Comparison of ENCODE assay signal across 11 cellular contexts in the genomic region with DNA sequence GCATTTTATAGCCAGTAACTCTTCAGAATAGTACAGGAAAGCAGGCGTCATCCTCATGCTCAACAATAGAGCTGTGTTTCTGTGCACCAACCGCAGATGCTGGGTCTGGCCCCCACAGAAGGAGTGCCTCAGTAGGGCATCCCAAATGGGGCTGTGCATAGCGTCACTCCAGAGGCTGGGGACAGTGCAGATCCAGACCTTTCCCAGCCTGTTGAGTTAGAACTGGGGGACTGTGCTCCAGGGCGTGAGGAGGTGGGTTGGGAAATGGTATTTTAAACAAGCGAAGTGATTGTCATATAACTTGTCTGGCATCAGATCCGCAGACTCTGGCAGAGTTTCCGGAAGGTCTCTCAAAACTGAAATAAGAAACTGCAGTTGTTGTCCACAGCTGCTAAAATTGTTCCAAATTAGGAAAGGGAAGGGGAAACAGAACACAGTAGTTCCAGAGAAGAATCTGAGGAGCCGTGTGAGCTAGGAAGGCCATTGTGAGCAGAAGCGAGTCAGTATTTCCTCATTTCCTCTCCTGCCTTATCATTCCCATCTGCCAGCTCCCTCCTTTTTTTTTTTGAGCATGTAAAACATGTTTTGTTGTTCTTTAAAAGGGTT. TPM values are rescaled to one million over a fixed set of nuclear protein-coding genes. Genes with fewer than 3 reads are reported as not detected.
DNase-seq lines count a peak whose midpoint lies in the region; ATAC-seq and TF ChIP-seq lines count a peak whose summit lies in the region.
"Had no signal": no experiment of that assay in that cellular context is flagged by ENCODE, and none has a peak within 500 bp of the region (broad histone marks: within the 10 kb centered on the region; RNA-seq: fewer than 3 reads in every experiment).

No MANE protein-coding gene starts in this region.

- WGBS in body of pancreas, 2 donors = 57 to 58% methylated on average over 9 of the region's 9 CpGs

- H3K27me3 ChIP-seq in ascending aorta (no peaks in the 10 kb centered on the region), body of pancreas (no peaks in the 10 kb centered on the region)

- H3K36me3 ChIP-seq in ascending aorta (no peaks in the 10 kb centered on the region), body of pancreas (replicated peaks in 1 of 2; ENCODE audit: insufficient read depth in 1 of 2, low read depth in 2 of 2) (no peaks in the 10 kb centered on the region)

- in situ Hi-C loops in GM13977 (cut with MboI; ENCODE audit: low pct_unique_long_range_greater_than_20kb, low sequenced_read_pairs, unreplicated experiment) = no loop called here

- peak; percentile 48 for DNase-seq in Daoy (ENCODE audit: low read depth)
- no peak for DNase-seq in ascending aorta (ENCODE audit: low spot score in 2 of 2)
- DNase-seq in left cardiac atrium = peak; percentile 29
- peak; percentile 66 for DNase-seq in pulmonary artery endothelial cell (ENCODE audit: low read depth, low spot score)
- no peak for DNase-seq in GM13977 (ENCODE audit: low spot score)
- no peak for DNase-seq in body of pancreas
- no peak for DNase-seq in NCI-H345 (lab: John Stamatoyannopoulos, UW)
- DNase-seq: activated CD4-positive, CD25-positive, alpha-beta regulatory T cell; CD4-positive, alpha-beta T cell; NCI-H2081 treated with DMSO at 0.1 percent for 48 hours had no signal

- intact Hi-C loops in ascending aorta (cut with DNase I) = loop anchor here (1.0 to 5.0 kb wide), 4 partner anchors 18 to 164 kb away; partner anchors contain the start of genes IGSF9B and JAM3
- intact Hi-C loops in left cardiac atrium (cut with DNase I) = loop anchor here in 1 of 2 donors (5.0 kb wide), 1 partner anchor 49 kb away; no protein-coding TSS in a partner anchor
- intact Hi-C loops in body of pancreas (cut with DNase I) = no loop called here

- H3K4me1 ChIP-seq in ascending aorta (peaks cover 13 to 49% of the 10 kb centered on the region in 2 donors), body of pancreas (peaks cover 10% of the 10 kb centered on the region)

- TF ChIP-seq POLR2A in body of pancreas (IDR thresholded peaks at IDR 0.05) = no peak

- peak overlapping the region; percentile 90 to 92 for H3K27ac ChIP-seq in ascending aorta
- peak overlapping the region in 2 of 4 donors; percentile 33 to 61 for H3K27ac ChIP-seq in body of pancreas

- TF ChIP-seq CTCF in ascending aorta (IDR thresholded peaks at IDR 0.05) = no peak
- no peak for TF ChIP-seq CTCF in GM13977 (IDR thresholded peaks at IDR 0.05; ENCODE audit: extremely low read depth, insufficient read depth, missing control alignments)
- no peak for TF ChIP-seq CTCF in body of pancreas (IDR thresholded peaks at IDR 0.05)

- H3K9me3 ChIP-seq in ascending aorta (no peaks in the 10 kb centered on the region), body of pancreas (no peaks in the 10 kb centered on the region)

- H3K4me3 ChIP-seq in ascending aorta (peak overlapping the region; percentile 43 to 57), body of pancreas (no peak overlapping the region)

- ATAC-seq in left cardiac atrium = peak; percentile 36 to 71
- ATAC-seq in HG03378 (IDR thresholded peaks at IDR 0.05; ENCODE audit: unreplicated experiment) = no peak
- no peak for ATAC-seq in body of pancreas

RNA-seq across cellular contexts. Expression of gene JAM3, which starts 52.2 kb away (rescaled TPM):
- total RNA-seq in Daoy (2014; rRNA removed; shearing (Covaris generic)) = 53.9 and 61.8 TPM in 2 replicates
- total RNA-seq in ascending aorta (59.8 TPM), left cardiac atrium (10 to 100 TPM; 28.2 to 31.0 TPM), pulmonary artery endothelial cell (116 and 117 TPM in 2 replicates), body of pancreas (10 to 100 TPM in 1 of 2 donors, 1 to 10 TPM in 1; 9.6 to 13.2 TPM)

Comparison
In these comparisons a context has a peak if more than half of its experiments do, and no peak if none do; other contexts are left out.
1. DNase-seq: peak in Daoy (single experiment), left cardiac atrium (single experiment) and pulmonary artery endothelial cell (single experiment); none in ascending aorta (0 of 2), GM13977 (single experiment), body of pancreas (0 of 4) and NCI-H345 (single experiment).
2. H3K4me3 ChIP-seq: peak in ascending aorta (2 of 2); none in body of pancreas (0 of 2).
3. ATAC-seq: peak in left cardiac atrium (2 of 2); none in HG03378 (single experiment) and body of pancreas (single experiment).